1 cellular context compared by ENCODE assay signal in the genomic region with DNA sequence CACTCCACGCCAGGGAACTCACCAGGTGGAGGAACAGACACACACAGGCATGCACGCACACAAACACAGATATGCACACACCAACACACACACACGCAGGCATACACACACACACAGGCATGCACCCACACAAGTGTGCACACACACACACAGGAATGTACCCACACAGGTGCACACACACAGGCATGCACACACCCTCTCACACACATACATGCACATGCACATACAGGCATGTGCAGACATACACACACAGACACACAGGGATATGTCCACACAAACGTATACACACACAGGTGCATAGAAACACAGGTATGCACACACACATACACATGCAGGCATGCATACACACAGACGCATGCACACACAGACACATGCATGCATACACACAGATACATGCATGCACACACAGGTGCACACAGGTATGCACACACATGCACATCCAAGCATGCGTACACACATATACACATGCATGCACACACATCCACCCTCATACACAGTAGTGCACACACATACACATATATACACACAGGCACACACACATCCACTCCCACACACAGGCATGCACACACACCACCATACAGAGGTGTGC.
TF ChIP-seq lines count a peak whose summit lies in the region.

No MANE protein-coding gene starts in this region.

TF ChIP-seq in WTC11, 78 proteins besides CTCF, POLR2A, EP300 and RAD21 (continued from another document):
- TF ChIP-seq, protein P1, sequence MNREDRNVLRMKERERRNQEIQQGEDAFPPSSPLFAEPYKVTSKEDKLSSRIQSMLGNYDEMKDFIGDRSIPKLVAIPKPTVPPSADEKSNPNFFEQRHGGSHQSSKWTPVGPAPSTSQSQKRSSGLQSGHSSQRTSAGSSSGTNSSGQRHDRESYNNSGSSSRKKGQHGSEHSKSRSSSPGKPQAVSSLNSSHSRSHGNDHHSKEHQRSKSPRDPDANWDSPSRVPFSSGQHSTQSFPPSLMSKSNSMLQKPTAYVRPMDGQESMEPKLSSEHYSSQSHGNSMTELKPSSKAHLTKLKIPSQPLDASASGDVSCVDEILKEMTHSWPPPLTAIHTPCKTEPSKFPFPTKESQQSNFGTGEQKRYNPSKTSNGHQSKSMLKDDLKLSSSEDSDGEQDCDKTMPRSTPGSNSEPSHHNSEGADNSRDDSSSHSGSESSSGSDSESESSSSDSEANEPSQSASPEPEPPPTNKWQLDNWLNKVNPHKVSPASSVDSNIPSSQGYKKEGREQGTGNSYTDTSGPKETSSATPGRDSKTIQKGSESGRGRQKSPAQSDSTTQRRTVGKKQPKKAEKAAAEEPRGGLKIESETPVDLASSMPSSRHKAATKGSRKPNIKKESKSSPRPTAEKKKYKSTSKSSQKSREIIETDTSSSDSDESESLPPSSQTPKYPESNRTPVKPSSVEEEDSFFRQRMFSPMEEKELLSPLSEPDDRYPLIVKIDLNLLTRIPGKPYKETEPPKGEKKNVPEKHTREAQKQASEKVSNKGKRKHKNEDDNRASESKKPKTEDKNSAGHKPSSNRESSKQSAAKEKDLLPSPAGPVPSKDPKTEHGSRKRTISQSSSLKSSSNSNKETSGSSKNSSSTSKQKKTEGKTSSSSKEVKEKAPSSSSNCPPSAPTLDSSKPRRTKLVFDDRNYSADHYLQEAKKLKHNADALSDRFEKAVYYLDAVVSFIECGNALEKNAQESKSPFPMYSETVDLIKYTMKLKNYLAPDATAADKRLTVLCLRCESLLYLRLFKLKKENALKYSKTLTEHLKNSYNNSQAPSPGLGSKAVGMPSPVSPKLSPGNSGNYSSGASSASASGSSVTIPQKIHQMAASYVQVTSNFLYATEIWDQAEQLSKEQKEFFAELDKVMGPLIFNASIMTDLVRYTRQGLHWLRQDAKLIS (CRISPR knock-in tag; IDR thresholded peaks at IDR 0.05; ENCODE audit: borderline replicate concordance), result no peak
- no peak for TF ChIP-seq MLX (CRISPR knock-in tag; IDR thresholded peaks at IDR 0.05)
- no peak for TF ChIP-seq CBFB (CRISPR knock-in tag; IDR thresholded peaks at IDR 0.05; ENCODE audit: low read depth)
- TF ChIP-seq, protein P2, sequence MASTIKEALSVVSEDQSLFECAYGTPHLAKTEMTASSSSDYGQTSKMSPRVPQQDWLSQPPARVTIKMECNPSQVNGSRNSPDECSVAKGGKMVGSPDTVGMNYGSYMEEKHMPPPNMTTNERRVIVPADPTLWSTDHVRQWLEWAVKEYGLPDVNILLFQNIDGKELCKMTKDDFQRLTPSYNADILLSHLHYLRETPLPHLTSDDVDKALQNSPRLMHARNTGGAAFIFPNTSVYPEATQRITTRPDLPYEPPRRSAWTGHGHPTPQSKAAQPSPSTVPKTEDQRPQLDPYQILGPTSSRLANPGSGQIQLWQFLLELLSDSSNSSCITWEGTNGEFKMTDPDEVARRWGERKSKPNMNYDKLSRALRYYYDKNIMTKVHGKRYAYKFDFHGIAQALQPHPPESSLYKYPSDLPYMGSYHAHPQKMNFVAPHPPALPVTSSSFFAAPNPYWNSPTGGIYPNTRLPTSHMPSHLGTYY (CRISPR knock-in tag; IDR thresholded peaks at IDR 0.05), result no peak
- TF ChIP-seq ZNF423 (CRISPR knock-in tag; IDR thresholded peaks at IDR 0.05), result no peak
- TF ChIP-seq, protein P3, sequence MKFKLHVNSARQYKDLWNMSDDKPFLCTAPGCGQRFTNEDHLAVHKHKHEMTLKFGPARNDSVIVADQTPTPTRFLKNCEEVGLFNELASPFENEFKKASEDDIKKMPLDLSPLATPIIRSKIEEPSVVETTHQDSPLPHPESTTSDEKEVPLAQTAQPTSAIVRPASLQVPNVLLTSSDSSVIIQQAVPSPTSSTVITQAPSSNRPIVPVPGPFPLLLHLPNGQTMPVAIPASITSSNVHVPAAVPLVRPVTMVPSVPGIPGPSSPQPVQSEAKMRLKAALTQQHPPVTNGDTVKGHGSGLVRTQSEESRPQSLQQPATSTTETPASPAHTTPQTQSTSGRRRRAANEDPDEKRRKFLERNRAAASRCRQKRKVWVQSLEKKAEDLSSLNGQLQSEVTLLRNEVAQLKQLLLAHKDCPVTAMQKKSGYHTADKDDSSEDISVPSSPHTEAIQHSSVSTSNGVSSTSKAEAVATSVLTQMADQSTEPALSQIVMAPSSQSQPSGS (CRISPR knock-in tag; IDR thresholded peaks at IDR 0.05; ENCODE audit: borderline replicate concordance, low read depth), result no peak
- TF ChIP-seq CREM (CRISPR knock-in tag; IDR thresholded peaks at IDR 0.05), result no peak
- no peak for TF ChIP-seq GABPB1 (CRISPR knock-in tag; IDR thresholded peaks at IDR 0.05)
- TF ChIP-seq FOXK1 (CRISPR knock-in tag; IDR thresholded peaks at IDR 0.05), result no peak
- TF ChIP-seq FOXP1 (CRISPR knock-in tag; IDR thresholded peaks at IDR 0.05; ENCODE audit: borderline replicate concordance), result no peak
